ENCODE assay signal across 12 cellular contexts in genomic region chr1:48920741-48921330, GRCh38.
"Had no signal": no experiment of that assay in that cellular context is flagged by ENCODE, and none has a peak within 500 bp of the region (broad histone marks: within the 10 kb centered on the region; RNA-seq: fewer than 3 reads in every experiment).

No MANE protein-coding gene starts in this region.

- H3K9me3 ChIP-seq: esophagus muscularis mucosa, left lung had no signal

- H3K9me3 Mint-ChIP-seq: activated T-cell treated with anti-CD3 and anti-CD28 coated beads, Interleukin-2, amount 50 U/mL, for 4 hours; stimulated activated naive CD8-positive, alpha-beta T cell treated with anti-CD3 and anti-CD28 coated beads, Interleukin-15, Interleukin-2, amounts not matched to agents 100 ng/mL and 50 ng/mL, for 24 hours had no signal

- H3K4me3 ChIP-seq: esophagus muscularis mucosa, left lung had no signal

- H3K27ac Mint-ChIP-seq: activated naive CD8-positive, alpha-beta T cell; nephron progenitor cell; stimulated activated naive CD8-positive, alpha-beta T cell treated with anti-CD3 and anti-CD28 coated beads, Interleukin-15, Interleukin-2, amounts not matched to agents 100 ng/mL and 50 ng/mL, for 24 hours had no signal

- H3K27me3 Mint-ChIP-seq: stimulated activated naive CD8-positive, alpha-beta T cell treated with anti-CD3 and anti-CD28 coated beads, Interleukin-15, Interleukin-2, amounts not matched to agents 100 ng/mL and 50 ng/mL, for 24 hours had no signal

- ATAC-seq: activated T-cell treated with anti-CD3 and anti-CD28 coated beads, Interleukin-2, amount 50 U/mL, for 4 hours; left lung had no signal

- DNase-seq: activated CD4-positive, alpha-beta T cell treated with anti-CD3 and anti-CD28 coated beads for 1 hour; activated CD4-positive, alpha-beta T cell treated with anti-CD3 and anti-CD28 coated beads, Interleukin-2, amount 50 U/mL, for 48 hours; activated effector memory CD4-positive, alpha-beta T cell treated with anti-CD3 and anti-CD28 coated beads, Interleukin-2, amount 50 U/mL, for 16 hours; activated T-cell treated with anti-CD3 and anti-CD28 coated beads, Interleukin-2, amount 50 U/mL, for 4 hours; left lung; mesendoderm; nephron progenitor cell; stimulated activated CD4-positive, alpha-beta T cell treated with anti-CD3 and anti-CD28 coated beads, Interleukin-4, amount 100 ng/mL, for 1 hour; stimulated activated CD8-positive, alpha-beta memory T cell treated with anti-CD3 and anti-CD28 coated beads, Interleukin-4, amount 100 ng/mL, for 48 hours had no signal

- H3K4me1 Mint-ChIP-seq: nephron progenitor cell had no signal

- H3K27me3 ChIP-seq: esophagus muscularis mucosa, left lung had no signal

- H3K36me3 ChIP-seq: esophagus muscularis mucosa, left lung had no signal

- H3K4me1 ChIP-seq: left lung had no signal

- H3K4me3 Mint-ChIP-seq: activated naive CD8-positive, alpha-beta T cell; activated T-cell treated with anti-CD3 and anti-CD28 coated beads, Interleukin-2, amount 50 U/mL, for 4 hours; nephron progenitor cell; stimulated activated naive CD8-positive, alpha-beta T cell treated with anti-CD3 and anti-CD28 coated beads, Interleukin-15, Interleukin-2, amounts not matched to agents 100 ng/mL and 50 ng/mL, for 24 hours had no signal
